In the genomic region with DNA sequence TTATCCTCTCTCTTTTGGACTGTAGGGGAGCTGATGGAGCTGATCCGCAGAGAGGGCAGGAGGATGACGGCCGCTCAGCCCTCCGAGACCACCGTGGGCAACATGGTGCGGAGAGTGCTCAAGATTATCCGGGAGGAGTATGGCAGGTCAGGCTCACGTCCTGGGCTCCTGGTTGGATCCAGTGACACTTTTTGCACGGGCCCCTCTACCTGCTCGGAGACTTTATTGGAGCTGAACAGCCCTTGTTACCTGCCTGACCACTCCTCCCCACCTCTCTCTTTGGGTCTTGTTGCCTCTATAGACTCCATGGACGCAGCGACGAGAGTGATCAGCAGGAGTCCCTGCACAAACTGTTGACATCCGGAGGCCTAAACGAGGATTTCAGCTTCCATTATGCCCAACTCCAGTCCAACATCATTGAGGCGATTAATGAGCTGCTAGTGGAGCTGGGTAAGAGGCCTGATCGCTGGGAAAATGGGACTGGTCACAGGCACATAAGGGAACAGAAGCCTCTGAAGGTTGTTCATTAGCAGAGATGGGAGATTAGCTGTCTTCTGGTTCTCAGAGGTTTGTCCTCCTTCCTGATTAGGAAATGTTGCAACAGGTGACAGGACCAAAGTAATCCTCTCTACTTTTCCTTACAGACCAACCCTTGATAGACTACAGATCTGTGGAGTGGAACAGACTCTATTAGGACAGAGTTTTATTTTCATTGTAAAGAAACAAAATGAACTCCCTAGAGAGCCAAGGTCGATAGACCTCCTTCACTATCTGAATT, we compare ENCODE assay signal across 8 cellular contexts. TPM values are rescaled to one million over a fixed set of nuclear protein-coding genes. Genes with fewer than 3 reads are reported as not detected.
A peak's percentile ranks its signal among the peaks of the same experiment; 100 is the strongest.
DNase-seq lines count a peak whose midpoint lies in the region; ATAC-seq, FAIRE-seq and TF ChIP-seq lines count a peak whose summit lies in the region.

No MANE protein-coding gene starts in this region.

- H3K4me1 Mint-ChIP-seq in activated naive CD4-positive, alpha-beta T cell treated with anti-CD3 and anti-CD28 coated beads, Interleukin-2, amount 50 U/mL, for 24 hours, result peaks cover 52% of the 10 kb centered on the region
- H3K4me1 Mint-ChIP-seq in activated T-helper 17 cell treated with anti-CD3 and anti-CD28 coated beads, Interleukin-2, amount 50 U/mL, for 72 hours, result peaks cover 20% of the 10 kb centered on the region

- no peak for ATAC-seq in activated T-helper 17 cell treated with anti-CD3 and anti-CD28 coated beads, Interleukin-2, amount 50 U/mL, for 72 hours (replicated peaks)

- H3K27ac Mint-ChIP-seq in activated naive CD4-positive, alpha-beta T cell treated with anti-CD3 and anti-CD28 coated beads, Interleukin-2, amount 50 U/mL, for 24 hours, result peak overlapping the region; percentile 82
- H3K27ac Mint-ChIP-seq in activated T-helper 17 cell treated with anti-CD3 and anti-CD28 coated beads, Interleukin-2, amount 50 U/mL, for 72 hours, result peak overlapping the region; percentile 99

- H2AFZ ChIP-seq in keratinocyte (ENCODE audit: control insufficient read depth, low read length), result peak overlapping the region; percentile 82

- peak overlapping the region; percentile 82 for H3K9ac ChIP-seq in keratinocyte (ENCODE audit: control insufficient read depth, extremely low read depth, insufficient read depth, low read length)

- no peak for TF ChIP-seq EP300 in suprapubic skin (IDR thresholded peaks at IDR 0.05)

- H3K36me3 ChIP-seq in keratinocyte (ENCODE audit: control insufficient read depth in 2 of 2, extremely low read depth in 1 of 2, insufficient read depth in 2 of 2, low read length in 2 of 2) (peaks cover 13 to 31% of the 10 kb centered on the region in 2 experiments), suprapubic skin (peaks cover 33% of the 10 kb centered on the region)

- no peaks in the 10 kb centered on the region for H3K27me3 Mint-ChIP-seq in activated naive CD4-positive, alpha-beta T cell treated with anti-CD3 and anti-CD28 coated beads, Interleukin-2, amount 50 U/mL, for 24 hours
- no peaks in the 10 kb centered on the region for H3K27me3 Mint-ChIP-seq in activated T-helper 17 cell treated with anti-CD3 and anti-CD28 coated beads, Interleukin-2, amount 50 U/mL, for 72 hours

- H3K4me3 ChIP-seq in keratinocyte (ENCODE audit: control insufficient read depth in 2 of 3, extremely low read depth in 1 of 3, insufficient read depth in 2 of 3, low read depth in 1 of 3, low read length in 3 of 3), result peak overlapping the region; percentile 80 to 96 (median 86)
- H3K4me3 ChIP-seq in suprapubic skin, result peak overlapping the region; percentile 87

- H3K4me3 Mint-ChIP-seq in activated naive CD4-positive, alpha-beta T cell treated with anti-CD3 and anti-CD28 coated beads, Interleukin-2, amount 50 U/mL, for 24 hours, result peak overlapping the region; percentile 97
- H3K4me3 Mint-ChIP-seq in activated T-helper 17 cell treated with anti-CD3 and anti-CD28 coated beads, Interleukin-2, amount 50 U/mL, for 72 hours, result peak overlapping the region; percentile 96

- no peaks in the 10 kb centered on the region for H4K20me1 ChIP-seq in keratinocyte (ENCODE audit: control insufficient read depth, extremely low read depth, insufficient read depth, low read length)

- H3K4me1 ChIP-seq in keratinocyte (ENCODE audit: control insufficient read depth, extremely low read depth, insufficient read depth, low read length), result peaks cover 25% of the 10 kb centered on the region
- H3K4me1 ChIP-seq in suprapubic skin, result peaks cover 35% of the 10 kb centered on the region

- no peaks in the 10 kb centered on the region for H3K9me1 ChIP-seq in keratinocyte (ENCODE audit: control insufficient read depth, extremely low read depth, insufficient read depth, low read length)

- no peaks in the 10 kb centered on the region for H3K27me3 ChIP-seq in keratinocyte (ENCODE audit: control insufficient read depth, extremely low read depth, insufficient read depth, low read length)
- no peaks in the 10 kb centered on the region for H3K27me3 ChIP-seq in suprapubic skin

- 22% methylated on average over 13 of the region's 18 CpGs for WGBS in suprapubic skin

- H3K9me3 ChIP-seq in keratinocyte (ENCODE audit: control insufficient read depth, low read depth, low read length) (no peaks in the 10 kb centered on the region), suprapubic skin (no peaks in the 10 kb centered on the region)

- H3K79me2 ChIP-seq in keratinocyte (ENCODE audit: control insufficient read depth, insufficient read depth, low read length), result peaks cover 27% of the 10 kb centered on the region

- peak overlapping the region; percentile 91 for H3K4me2 ChIP-seq in keratinocyte (ENCODE audit: control insufficient read depth, extremely low read depth, insufficient read depth, low read depth, low read length)

- FAIRE-seq in keratinocyte (lab: Jason Lieb, UNC), result no peak
- FAIRE-seq in GM12892 (lab: Jason Lieb, UNC), result no peak

- peak overlapping the region; percentile 65 for H3K27ac ChIP-seq in keratinocyte (ENCODE audit: control insufficient read depth, insufficient read depth, low read length)
- H3K27ac ChIP-seq in suprapubic skin, result peak overlapping the region; percentile 82

- no peak for DNase-seq in activated naive CD4-positive, alpha-beta T cell (lab: John Stamatoyannopoulos, UW)
- DNase-seq in keratinocyte (ENCODE audit: low read depth, low spot score), result no peak
- peak in 1 of 2 donors; percentile 68 for DNase-seq in suprapubic skin (ENCODE audit: low spot score in 2 of 2)
- no peak for DNase-seq in KG1 (lab: John Stamatoyannopoulos, UW)
- DNase-seq in GM12892 (ENCODE audit: insufficient read length), result no peak
- no peak for DNase-seq in nucleus accumbens (lab: John Stamatoyannopoulos, UW)

- no peak for TF ChIP-seq CTCF in keratinocyte (optimal IDR thresholded peaks at IDR 0.05 in 1 of 3, IDR thresholded peaks at IDR 0.05 in 1 of 3, conservative IDR thresholded peaks at IDR 0.05 in 1 of 3; ENCODE audit: extremely low read depth in 1 of 3, insufficient read depth in 2 of 3, low read length in 3 of 3)
- no peak for TF ChIP-seq CTCF in suprapubic skin (IDR thresholded peaks at IDR 0.05)

- H3K36me3 Mint-ChIP-seq in activated naive CD4-positive, alpha-beta T cell treated with anti-CD3 and anti-CD28 coated beads, Interleukin-2, amount 50 U/mL, for 24 hours, result peaks cover 18% of the 10 kb centered on the region
- peaks cover 59% of the 10 kb centered on the region for H3K36me3 Mint-ChIP-seq in activated T-helper 17 cell treated with anti-CD3 and anti-CD28 coated beads, Interleukin-2, amount 50 U/mL, for 72 hours (ENCODE audit: low read depth)

- H3K9me3 Mint-ChIP-seq in activated naive CD4-positive, alpha-beta T cell treated with anti-CD3 and anti-CD28 coated beads, Interleukin-2, amount 50 U/mL, for 24 hours, result no peaks in the 10 kb centered on the region
- no peaks in the 10 kb centered on the region for H3K9me3 Mint-ChIP-seq in activated T-helper 17 cell treated with anti-CD3 and anti-CD28 coated beads, Interleukin-2, amount 50 U/mL, for 72 hours

- TF ChIP-seq POLR2A in suprapubic skin (IDR thresholded peaks at IDR 0.05) (no peak), GM12892 (IDR thresholded peaks at IDR 0.05; ENCODE audit: low read depth, low read length) (no peak)

- dilution Hi-C loops in keratinocyte (cut with MboI; ENCODE audit: extremely low pct_ligation_motif_present, low sequenced_read_pairs), result no loop called here

RNA-seq across cellular contexts. Expression of a gene that starts 0.7 kb away (rescaled TPM):
- 10 to 100 TPM; 27.4 to 44.3 TPM for total RNA-seq in activated T-helper 17 cell treated with anti-CD3 and anti-CD28 coated beads, Interleukin-2, amount 50 U/mL, for 72 hours
- polyA plus RNA-seq in keratinocyte, result 112 to 114 TPM (median 113 TPM) in 3 replicates
- 21.6 TPM for polyA plus RNA-seq in keratinocyte (2011; ENCODE audit: low read depth)
- 98.8 and 122 TPM in 2 replicates for polyA plus RNA-seq in keratinocyte (2011; cell fraction: cytosol; rRNA removed)
- 81.7 and 85.0 TPM in 2 replicates for polyA plus RNA-seq in keratinocyte (2011; cell fraction: nucleus; rRNA removed)
- polyA plus RNA-seq in keratinocyte (2012; ENCODE audit: low replicate concordance), result 68.5 and 72.2 TPM in 2 replicates
- polyA minus RNA-seq in keratinocyte, result 51.9 to 58.9 TPM (median 54.6 TPM) in 3 replicates
- 40.7 TPM for polyA minus RNA-seq in keratinocyte (2011; cell fraction: cytosol; rRNA and poly(A)+ RNA removed)
- 13.5 and 29.6 TPM in 2 replicates for polyA minus RNA-seq in keratinocyte (2011; cell fraction: nucleus; rRNA and poly(A)+ RNA removed)
- total RNA-seq in suprapubic skin, result 10 to 100 TPM; 28.9 to 46.2 (median 33.8) TPM
- 31.2 TPM for polyA plus RNA-seq in GM12892 (2012; ENCODE audit: missing spikeins)

RNA-seq across cellular contexts. Expression of a gene that starts 47.8 kb away (rescaled TPM):
- 10 to 100 TPM; 31.4 to 46.7 TPM for total RNA-seq in activated T-helper 17 cell treated with anti-CD3 and anti-CD28 coated beads, Interleukin-2, amount 50 U/mL, for 72 hours
- polyA plus RNA-seq in keratinocyte, result 8.8 to 13.8 TPM (median 13.0 TPM) in 3 replicates
- 6.0 TPM for polyA plus RNA-seq in keratinocyte (2011; ENCODE audit: low read depth)
- 4.3 and 10.2 TPM in 2 replicates for polyA plus RNA-seq in keratinocyte (2011; cell fraction: cytosol; rRNA removed)
- polyA plus RNA-seq in keratinocyte (2011; cell fraction: nucleus; rRNA removed), result 24.2 and 25.3 TPM in 2 replicates
- polyA plus RNA-seq in keratinocyte (2012; ENCODE audit: low replicate concordance), result 6.8 and 9.0 TPM in 2 replicates
- polyA minus RNA-seq in keratinocyte, result 11.0 to 25.6 TPM (median 12.0 TPM) in 3 replicates
- 3.3 TPM for polyA minus RNA-seq in keratinocyte (2011; cell fraction: cytosol; rRNA and poly(A)+ RNA removed)
- polyA minus RNA-seq in keratinocyte (2011; cell fraction: nucleus; rRNA and poly(A)+ RNA removed), result 12.9 and 23.2 TPM in 2 replicates
- total RNA-seq in suprapubic skin, result 10 to 100 TPM in 3 of 4 donors, 1 to 10 TPM in 1; 8.6 to 27.0 (median 14.1) TPM
- 15.6 TPM for polyA plus RNA-seq in GM12892 (2012; ENCODE audit: missing spikeins)

RNA-seq across cellular contexts. Expression of a gene that starts 48.0 kb away (rescaled TPM):
- under 1 TPM; 0.40 to 0.48 TPM for total RNA-seq in activated T-helper 17 cell treated with anti-CD3 and anti-CD28 coated beads, Interleukin-2, amount 50 U/mL, for 72 hours
- 16.5 to 19.0 TPM (median 17.5 TPM) in 3 replicates for polyA plus RNA-seq in keratinocyte
- polyA plus RNA-seq in keratinocyte (2011; ENCODE audit: low read depth), result 4.3 TPM
- polyA plus RNA-seq in keratinocyte (2011; cell fraction: cytosol; rRNA removed), result 11.8 and 26.1 TPM in 2 replicates
- polyA plus RNA-seq in keratinocyte (2011; cell fraction: nucleus; rRNA removed), result 15.8 and 22.6 TPM in 2 replicates
- polyA plus RNA-seq in keratinocyte (2012; ENCODE audit: low replicate concordance), result 21.3 and 25.5 TPM in 2 replicates
- 8.5 to 14.9 TPM (median 9.4 TPM) in 3 replicates for polyA minus RNA-seq in keratinocyte
- polyA minus RNA-seq in keratinocyte (2011; cell fraction: cytosol; rRNA and poly(A)+ RNA removed), result 22.3 TPM
- polyA minus RNA-seq in keratinocyte (2011; cell fraction: nucleus; rRNA and poly(A)+ RNA removed), result 9.2 and 10.9 TPM in 2 replicates
- 10 to 100 TPM in 1 of 4 donors, 1 to 10 TPM in 3; 3.5 to 10.5 (median 7.9) TPM for total RNA-seq in suprapubic skin
- 2.2 TPM for polyA plus RNA-seq in GM12892 (2012; ENCODE audit: missing spikeins)
